In the genomic region with DNA sequence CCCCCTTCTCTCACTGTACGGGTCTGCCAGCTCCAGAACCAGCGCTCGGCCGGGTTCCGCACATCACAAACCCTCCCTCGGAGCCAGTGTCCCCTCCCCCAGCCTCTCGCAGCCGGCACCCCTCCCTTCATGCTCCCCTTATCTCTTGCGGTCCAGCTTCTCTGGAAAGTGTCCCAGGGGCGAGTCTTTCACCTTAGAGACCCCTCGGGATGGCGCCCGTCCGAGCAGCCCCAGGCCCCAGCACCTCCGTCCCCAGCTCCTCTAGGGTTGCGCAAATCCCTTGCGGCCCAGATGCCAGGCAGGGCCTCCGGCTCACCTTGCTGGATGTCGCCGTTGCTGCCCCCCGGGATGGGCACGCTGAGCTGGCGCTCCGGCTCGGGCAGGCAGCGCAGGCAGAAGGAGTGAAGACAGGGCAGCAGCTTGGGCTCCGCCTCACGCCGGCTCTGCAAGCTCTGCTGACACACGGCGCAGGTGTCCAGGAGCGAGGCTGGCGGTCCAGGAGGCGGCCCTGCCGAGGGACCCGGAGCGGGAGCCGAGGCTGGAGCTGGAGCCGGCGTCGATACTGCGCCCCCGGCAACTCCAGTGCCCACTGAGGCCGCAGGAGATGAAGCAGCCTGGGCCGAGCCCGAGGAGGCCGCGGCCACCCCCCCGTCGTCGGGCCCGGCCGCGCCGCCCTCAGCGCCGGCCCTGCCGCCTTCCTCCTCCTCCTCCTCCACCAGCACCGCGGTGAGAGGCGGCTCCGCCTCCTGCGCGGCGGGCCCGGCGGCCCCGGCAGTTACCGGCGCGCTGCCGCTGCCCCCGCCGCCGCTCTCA, we compare ENCODE assay signal across 8 cellular contexts. TPM values are rescaled to one million over a fixed set of nuclear protein-coding genes. Genes with fewer than 3 reads are reported as not detected.
DNase-seq lines count a peak whose midpoint lies in the region; ATAC-seq, FAIRE-seq and TF ChIP-seq lines count a peak whose summit lies in the region.

No MANE protein-coding gene starts in this region.

- peaks cover 30% of the 10 kb centered on the region for H3K36me3 Mint-ChIP-seq in dendritic cell treated with granulocyte-macrophage colony-stimulating factor and Interleukin-4, amounts not matched to agents 40 ng/mL and 50 ng/mL, for 4 days (ENCODE audit: low read depth)

- peak overlapping the region; percentile 99 for H3K27ac ChIP-seq in lower lobe of right lung

- peaks cover 2% of the 10 kb centered on the region for H3K27me3 Mint-ChIP-seq in dendritic cell treated with granulocyte-macrophage colony-stimulating factor and Interleukin-4, amounts not matched to agents 40 ng/mL and 50 ng/mL, for 4 days

- peak; percentile 63 for DNase-seq in GM12892 (ENCODE audit: insufficient read length)
- peak; percentile 53 for DNase-seq in HCEC 1CT
- peak; percentile 53 for DNase-seq in LoVo (ENCODE audit: low spot score)
- peak; percentile 2 for DNase-seq in activated CD4-positive, CD25-positive, alpha-beta regulatory T cell treated with anti-CD3 and anti-CD28 coated beads, Interleukin-2, amount 50 U/mL, for 16 hours (ENCODE audit: low read depth, low spot score)
- DNase-seq in lower lobe of right lung = peak; percentile 71
- DNase-seq in stimulated activated CD4-positive, alpha-beta T cell treated with anti-CD3 and anti-CD28 coated beads, TNF-alpha, amount 100 ng/mL, for 4 hours (ENCODE audit: low read depth in 3 of 3) = peak; percentile 5 to 33 (median 13)
- no peak for DNase-seq in GM13976 (ENCODE audit: low spot score)

- peak overlapping the region; percentile 89 for H3K4me3 Mint-ChIP-seq in dendritic cell treated with granulocyte-macrophage colony-stimulating factor and Interleukin-4, amounts not matched to agents 40 ng/mL and 50 ng/mL, for 4 days

- H3K9me3 ChIP-seq in lower lobe of right lung = no peaks in the 10 kb centered on the region

- FAIRE-seq in GM12892 (lab: Jason Lieb, UNC) = peak; percentile 30

- H3K27ac Mint-ChIP-seq in dendritic cell treated with granulocyte-macrophage colony-stimulating factor and Interleukin-4, amounts not matched to agents 40 ng/mL and 50 ng/mL, for 4 days = peak overlapping the region; percentile 100

- peaks cover 15% of the 10 kb centered on the region for H3K36me3 ChIP-seq in lower lobe of right lung

- TF ChIP-seq CTCF in lower lobe of right lung (IDR thresholded peaks at IDR 0.05) (no peak), GM13976 (IDR thresholded peaks at IDR 0.05; ENCODE audit: borderline replicate concordance, control extremely low read depth, extremely low read depth, insufficient read depth, missing control alignments) (no peak)

- peak overlapping the region; percentile 99 for H3K4me3 ChIP-seq in lower lobe of right lung

- peak; percentile 79 to 85 for ATAC-seq in lower lobe of right lung

- H3K4me1 Mint-ChIP-seq in dendritic cell treated with granulocyte-macrophage colony-stimulating factor and Interleukin-4, amounts not matched to agents 40 ng/mL and 50 ng/mL, for 4 days (ENCODE audit: low read depth) = peaks cover 52% of the 10 kb centered on the region

- in situ Hi-C loops in GM13976 (cut with MboI; ENCODE audit: low sequenced_read_pairs, unreplicated experiment) = no loop called here

- no peaks in the 10 kb centered on the region for H3K27me3 ChIP-seq in lower lobe of right lung (ENCODE audit: low read depth)

- peaks cover 50% of the 10 kb centered on the region for H3K4me1 ChIP-seq in lower lobe of right lung

- TF ChIP-seq POLR2A in GM12892 (IDR thresholded peaks at IDR 0.05; ENCODE audit: low read depth, low read length) = no peak

- intact Hi-C loops in dendritic cell treated with granulocyte-macrophage colony-stimulating factor and Interleukin-4, amounts not matched to agents 40 ng/mL and 50 ng/mL, for 4 days (cut with micrococcal nuclease) = loop anchor here (2.0 to 5.0 kb wide), 3 partner anchors 70 to 247 kb away; partner anchors contain the start of genes BCAS2 and CSDE1
- intact Hi-C loops in lower lobe of right lung (cut with DNase I) = no loop called here

- no peaks in the 10 kb centered on the region for H3K9me3 Mint-ChIP-seq in dendritic cell treated with granulocyte-macrophage colony-stimulating factor and Interleukin-4, amounts not matched to agents 40 ng/mL and 50 ng/mL, for 4 days

RNA-seq across cellular contexts. Expression of gene TRIM33, which starts 0.6 kb away (rescaled TPM):
- 18.6 TPM for polyA plus RNA-seq in GM12892 (2012; ENCODE audit: missing spikeins)
- 36.4 TPM for total RNA-seq in lower lobe of right lung
